Comparison of ENCODE assay signal across 1 cellular context in the genomic region with DNA sequence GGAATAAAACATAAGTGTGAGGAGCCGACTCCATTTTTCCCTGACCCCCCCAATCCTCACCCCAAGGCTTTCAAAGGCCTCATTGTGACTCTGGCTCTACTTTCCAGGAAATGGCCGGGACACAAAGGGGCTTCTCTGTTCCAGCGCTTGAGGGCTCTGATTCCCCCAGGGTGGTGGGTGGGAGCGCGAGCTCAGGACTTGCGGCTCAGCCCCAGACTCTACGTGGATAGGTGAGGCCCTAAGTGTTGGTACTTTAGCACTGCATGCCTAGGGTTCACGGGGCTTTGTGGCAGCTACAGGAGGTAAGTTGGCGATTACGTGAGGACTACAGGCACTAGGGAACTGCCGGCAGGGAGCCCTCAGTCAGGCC.
TF ChIP-seq lines count a peak whose summit lies in the region.

No MANE protein-coding gene starts in this region.

TF ChIP-seq in SK-N-SH, 30 proteins besides CTCF, POLR2A, EP300 and RAD21 (continued from another document):
- TF ChIP-seq, protein P1, sequence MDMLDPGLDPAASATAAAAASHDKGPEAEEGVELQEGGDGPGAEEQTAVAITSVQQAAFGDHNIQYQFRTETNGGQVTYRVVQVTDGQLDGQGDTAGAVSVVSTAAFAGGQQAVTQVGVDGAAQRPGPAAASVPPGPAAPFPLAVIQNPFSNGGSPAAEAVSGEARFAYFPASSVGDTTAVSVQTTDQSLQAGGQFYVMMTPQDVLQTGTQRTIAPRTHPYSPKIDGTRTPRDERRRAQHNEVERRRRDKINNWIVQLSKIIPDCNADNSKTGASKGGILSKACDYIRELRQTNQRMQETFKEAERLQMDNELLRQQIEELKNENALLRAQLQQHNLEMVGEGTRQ (IDR thresholded peaks at IDR 0.05; ENCODE audit: borderline replicate concordance, low read depth, low read length): no peak
- no peak for TF ChIP-seq NFIC (IDR thresholded peaks at IDR 0.05; ENCODE audit: borderline replicate concordance)
- TF ChIP-seq RCOR1 (IDR thresholded peaks at IDR 0.05; ENCODE audit: low read length): no peak
- no peak for TF ChIP-seq TAF1 (IDR thresholded peaks at IDR 0.05; ENCODE audit: borderline replicate concordance, low read depth, low read length)
TF ChIP-seq in SK-N-SH: peak in this region for 0.
